Comparison of ENCODE assay signal across 2 cellular contexts in genomic region chr17:57106107-57106835, GRCh38.
TF ChIP-seq lines count a peak whose summit lies in the region.

No MANE protein-coding gene starts in this region.

TF ChIP-seq in GM12878, 131 proteins besides CTCF, POLR2A, EP300 and RAD21 (continued from another document):
- TF ChIP-seq, protein P1, sequence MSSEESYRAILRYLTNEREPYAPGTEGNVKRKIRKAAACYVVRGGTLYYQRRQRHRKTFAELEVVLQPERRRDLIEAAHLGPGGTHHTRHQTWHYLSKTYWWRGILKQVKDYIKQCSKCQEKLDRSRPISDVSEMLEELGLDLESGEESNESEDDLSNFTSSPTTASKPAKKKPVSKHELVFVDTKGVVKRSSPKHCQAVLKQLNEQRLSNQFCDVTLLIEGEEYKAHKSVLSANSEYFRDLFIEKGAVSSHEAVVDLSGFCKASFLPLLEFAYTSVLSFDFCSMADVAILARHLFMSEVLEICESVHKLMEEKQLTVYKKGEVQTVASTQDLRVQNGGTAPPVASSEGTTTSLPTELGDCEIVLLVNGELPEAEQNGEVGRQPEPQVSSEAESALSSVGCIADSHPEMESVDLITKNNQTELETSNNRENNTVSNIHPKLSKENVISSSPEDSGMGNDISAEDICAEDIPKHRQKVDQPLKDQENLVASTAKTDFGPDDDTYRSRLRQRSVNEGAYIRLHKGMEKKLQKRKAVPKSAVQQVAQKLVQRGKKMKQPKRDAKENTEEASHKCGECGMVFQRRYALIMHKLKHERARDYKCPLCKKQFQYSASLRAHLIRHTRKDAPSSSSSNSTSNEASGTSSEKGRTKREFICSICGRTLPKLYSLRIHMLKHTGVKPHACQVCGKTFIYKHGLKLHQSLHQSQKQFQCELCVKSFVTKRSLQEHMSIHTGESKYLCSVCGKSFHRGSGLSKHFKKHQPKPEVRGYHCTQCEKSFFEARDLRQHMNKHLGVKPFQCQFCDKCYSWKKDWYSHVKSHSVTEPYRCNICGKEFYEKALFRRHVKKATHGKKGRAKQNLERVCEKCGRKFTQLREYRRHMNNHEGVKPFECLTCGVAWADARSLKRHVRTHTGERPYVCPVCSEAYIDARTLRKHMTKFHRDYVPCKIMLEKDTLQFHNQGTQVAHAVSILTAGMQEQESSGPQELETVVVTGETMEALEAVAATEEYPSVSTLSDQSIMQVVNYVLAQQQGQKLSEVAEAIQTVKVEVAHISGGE (CRISPR knock-in tag; IDR thresholded peaks at IDR 0.05): no peak
- TF ChIP-seq FOXK2 (IDR thresholded peaks at IDR 0.05) (no peak), KLF5 (IDR thresholded peaks at IDR 0.05; ENCODE audit: partially characterized antibody) (no peak), CHD2 (IDR thresholded peaks at IDR 0.05; ENCODE audit: borderline replicate concordance, low read depth, low read length) (no peak), KDM1A (IDR thresholded peaks at IDR 0.05; ENCODE audit: borderline replicate concordance) (no peak), PAX8 (IDR thresholded peaks at IDR 0.05) (no peak), SIN3A (IDR thresholded peaks at IDR 0.05; ENCODE audit: low read depth, low read length) (no peak)
- TF ChIP-seq, protein P2, sequence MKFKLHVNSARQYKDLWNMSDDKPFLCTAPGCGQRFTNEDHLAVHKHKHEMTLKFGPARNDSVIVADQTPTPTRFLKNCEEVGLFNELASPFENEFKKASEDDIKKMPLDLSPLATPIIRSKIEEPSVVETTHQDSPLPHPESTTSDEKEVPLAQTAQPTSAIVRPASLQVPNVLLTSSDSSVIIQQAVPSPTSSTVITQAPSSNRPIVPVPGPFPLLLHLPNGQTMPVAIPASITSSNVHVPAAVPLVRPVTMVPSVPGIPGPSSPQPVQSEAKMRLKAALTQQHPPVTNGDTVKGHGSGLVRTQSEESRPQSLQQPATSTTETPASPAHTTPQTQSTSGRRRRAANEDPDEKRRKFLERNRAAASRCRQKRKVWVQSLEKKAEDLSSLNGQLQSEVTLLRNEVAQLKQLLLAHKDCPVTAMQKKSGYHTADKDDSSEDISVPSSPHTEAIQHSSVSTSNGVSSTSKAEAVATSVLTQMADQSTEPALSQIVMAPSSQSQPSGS (IDR thresholded peaks at IDR 0.05; ENCODE audit: low read length): no peak

TF ChIP-seq in liver, 16 proteins besides CTCF, POLR2A, EP300 and RAD21 (continued from another document):
- TF ChIP-seq REST (IDR thresholded peaks at IDR 0.05) (no peak), TAF1 (conservative IDR thresholded peaks at IDR 0.05) (no peak), NR2F2 (IDR thresholded peaks at IDR 0.05) (no peak), EGR1 (IDR thresholded peaks at IDR 0.05; ENCODE audit: low read depth in 2 of 2) (no peak), SP1 (IDR thresholded peaks at IDR 0.05) (no peak), FOXA2 (IDR thresholded peaks at IDR 0.05) (no peak), HNF4A (conservative IDR thresholded peaks at IDR 0.05) (no peak), JUND (IDR thresholded peaks at IDR 0.05) (no peak), RXRA (IDR thresholded peaks at IDR 0.05) (no peak), HNF4G (IDR thresholded peaks at IDR 0.05) (no peak), GABPA (IDR thresholded peaks at IDR 0.05 in 1 of 2, conservative IDR thresholded peaks at IDR 0.05 in 1 of 2) (no peak), FOXA1 (IDR thresholded peaks at IDR 0.05) (no peak)
- TF ChIP-seq, protein P3, sequence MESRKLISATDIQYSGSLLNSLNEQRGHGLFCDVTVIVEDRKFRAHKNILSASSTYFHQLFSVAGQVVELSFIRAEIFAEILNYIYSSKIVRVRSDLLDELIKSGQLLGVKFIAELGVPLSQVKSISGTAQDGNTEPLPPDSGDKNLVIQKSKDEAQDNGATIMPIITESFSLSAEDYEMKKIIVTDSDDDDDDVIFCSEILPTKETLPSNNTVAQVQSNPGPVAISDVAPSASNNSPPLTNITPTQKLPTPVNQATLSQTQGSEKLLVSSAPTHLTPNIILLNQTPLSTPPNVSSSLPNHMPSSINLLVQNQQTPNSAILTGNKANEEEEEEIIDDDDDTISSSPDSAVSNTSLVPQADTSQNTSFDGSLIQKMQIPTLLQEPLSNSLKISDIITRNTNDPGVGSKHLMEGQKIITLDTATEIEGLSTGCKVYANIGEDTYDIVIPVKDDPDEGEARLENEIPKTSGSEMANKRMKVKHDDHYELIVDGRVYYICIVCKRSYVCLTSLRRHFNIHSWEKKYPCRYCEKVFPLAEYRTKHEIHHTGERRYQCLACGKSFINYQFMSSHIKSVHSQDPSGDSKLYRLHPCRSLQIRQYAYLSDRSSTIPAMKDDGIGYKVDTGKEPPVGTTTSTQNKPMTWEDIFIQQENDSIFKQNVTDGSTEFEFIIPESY (IDR thresholded peaks at IDR 0.05): no peak
- TF ChIP-seq, protein P4, sequence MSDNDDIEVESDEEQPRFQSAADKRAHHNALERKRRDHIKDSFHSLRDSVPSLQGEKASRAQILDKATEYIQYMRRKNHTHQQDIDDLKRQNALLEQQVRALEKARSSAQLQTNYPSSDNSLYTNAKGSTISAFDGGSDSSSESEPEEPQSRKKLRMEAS (IDR thresholded peaks at IDR 0.05): no peak
TF ChIP-seq in liver: peak in this region for 0.
